ENCODE assay signal across 8 cellular contexts in the genomic region with DNA sequence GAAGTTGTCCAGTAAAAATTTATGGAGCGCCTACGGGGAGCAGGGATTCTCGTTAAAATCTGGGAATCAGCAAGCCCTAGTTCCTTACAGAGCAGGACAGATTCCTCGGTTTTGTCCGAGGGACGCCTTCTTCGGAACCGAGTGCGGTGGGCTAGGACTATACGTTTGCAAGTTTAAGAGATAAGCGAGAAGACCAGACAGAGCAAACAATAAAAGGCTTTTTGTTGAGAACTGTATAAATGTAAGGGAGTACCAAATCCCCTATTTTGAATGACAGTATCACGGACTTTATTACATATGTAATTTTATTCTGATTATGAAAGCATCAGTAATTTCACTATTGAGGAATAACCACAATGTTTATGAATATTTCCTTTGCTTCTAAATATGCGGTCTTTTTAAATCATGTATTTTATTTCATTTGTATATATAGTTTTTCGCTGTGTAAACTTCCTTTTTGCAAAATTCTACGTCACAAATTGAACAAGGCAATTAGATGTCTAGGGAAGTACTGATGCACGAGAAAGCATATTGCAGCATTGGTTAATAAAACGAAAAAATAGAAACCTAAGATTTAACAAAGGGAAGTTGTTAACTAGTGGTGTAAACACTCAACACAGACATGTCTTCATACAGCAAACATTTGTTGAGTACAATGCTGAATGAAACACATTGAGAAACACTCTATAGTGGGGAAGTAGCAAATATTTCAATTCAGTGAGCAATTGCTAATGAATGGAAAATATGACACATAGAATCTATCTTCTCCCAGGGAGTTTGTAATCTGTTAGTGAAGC. TPM values are rescaled to one million over a fixed set of nuclear protein-coding genes. Genes with fewer than 3 reads are reported as not detected.
A peak's percentile ranks its signal among the peaks of the same experiment; 100 is the strongest.
DNase-seq lines count a peak whose midpoint lies in the region; ATAC-seq lines count a peak whose summit lies in the region.

No MANE protein-coding gene starts in this region.

- H3K36me3 Mint-ChIP-seq in activated T-cell treated with anti-CD3 and anti-CD28 coated beads, Interleukin-2, amount 50 U/mL, for 24 hours (ENCODE audit: low read depth), result peaks cover 44% of the 10 kb centered on the region

- no peaks in the 10 kb centered on the region for H3K27me3 ChIP-seq in ectodermal cell (ENCODE audit: control insufficient read depth, insufficient read depth, low read length, poor library complexity, severe bottlenecking)
- H3K27me3 ChIP-seq in muscle layer of duodenum (ENCODE audit: low read depth, low read length), result no peaks in the 10 kb centered on the region

- H3K4me1 ChIP-seq in ectodermal cell (ENCODE audit: control insufficient read depth, insufficient read depth, low read length), result peaks cover 10% of the 10 kb centered on the region
- peaks cover 13 to 23% of the 10 kb centered on the region in 2 donors for H3K4me1 ChIP-seq in muscle layer of duodenum (ENCODE audit: control insufficient read depth in 1 of 2, insufficient read depth in 2 of 2, low read length in 2 of 2)

- no peak for ATAC-seq in GM21825 (IDR thresholded peaks at IDR 0.05; ENCODE audit: unreplicated experiment)

- H3K4me3 ChIP-seq in ectodermal cell (ENCODE audit: insufficient read depth, low read depth, low read length), result peak overlapping the region; percentile 98
- peak overlapping the region; percentile 65 to 81 for H3K4me3 ChIP-seq in muscle layer of duodenum (ENCODE audit: low read depth in 1 of 2, low read length in 2 of 2)

- H3K9me3 ChIP-seq in ectodermal cell (ENCODE audit: control insufficient read depth, low read length), result no peaks in the 10 kb centered on the region
- H3K9me3 ChIP-seq in muscle layer of duodenum (ENCODE audit: control insufficient read depth in 1 of 2, low read length in 2 of 2), result no peaks in the 10 kb centered on the region

- H3K27ac Mint-ChIP-seq in activated T-cell treated with anti-CD3 and anti-CD28 coated beads, Interleukin-2, amount 50 U/mL, for 24 hours, result peak overlapping the region; percentile 95

- H3K27me3 Mint-ChIP-seq in activated T-cell treated with anti-CD3 and anti-CD28 coated beads, Interleukin-2, amount 50 U/mL, for 24 hours, result peaks cover 3% of the 10 kb centered on the region

- peaks cover 8% of the 10 kb centered on the region for H3K36me3 ChIP-seq in ectodermal cell (ENCODE audit: control insufficient read depth, insufficient read depth, low read length)
- peaks cover 0 to 18% of the 10 kb centered on the region in 2 donors for H3K36me3 ChIP-seq in muscle layer of duodenum (ENCODE audit: control insufficient read depth in 1 of 2, insufficient read depth in 2 of 2, low read length in 2 of 2)

- H3K4me1 Mint-ChIP-seq in activated T-cell treated with anti-CD3 and anti-CD28 coated beads, Interleukin-2, amount 50 U/mL, for 24 hours (ENCODE audit: low read depth), result peaks cover 51% of the 10 kb centered on the region

- H3K4me3 Mint-ChIP-seq in activated T-cell treated with anti-CD3 and anti-CD28 coated beads, Interleukin-2, amount 50 U/mL, for 24 hours, result peak overlapping the region; percentile 89

- no peaks in the 10 kb centered on the region for H3K9me3 Mint-ChIP-seq in activated T-cell treated with anti-CD3 and anti-CD28 coated beads, Interleukin-2, amount 50 U/mL, for 24 hours

- 12 to 28% methylated on average over 13 to 15 of the region's 17 CpGs for whole genome bisulfite sequencing in ectodermal cell, 2 experiments

- H3K27ac ChIP-seq in ectodermal cell (ENCODE audit: insufficient read depth, low read depth, low read length, poor library complexity, severe bottlenecking) (peak overlapping the region; percentile 86), muscle layer of duodenum (ENCODE audit: low read length) (peak overlapping the region; percentile 100)

- DNase-seq in activated T-cell treated with anti-CD3 and anti-CD28 coated beads, Interleukin-2, amount 50 U/mL, for 24 hours, result no peak
- no peak for DNase-seq in activated T-cell treated with anti-CD3 and anti-CD28 coated beads, Interleukin-2, amount 50 U/mL, for 48 hours
- DNase-seq in OCI-M1 (lab: John Stamatoyannopoulos, UW), result peak; percentile 72
- DNase-seq in COR-L47 (lab: John Stamatoyannopoulos, UW), result no peak
- no peak for DNase-seq in NCI-H82 treated with DMSO at 0.1 percent for 48 hours (lab: John Stamatoyannopoulos, UW; ENCODE audit: unreplicated experiment)

RNA-seq across cellular contexts. Expression of a gene that starts 1.2 kb away (rescaled TPM):
- polyA plus RNA-seq in ectodermal cell (2013, experiment 1 of 4), result 173 TPM
- polyA plus RNA-seq in ectodermal cell (2013, experiment 2 of 4), result 208 TPM
- 166 TPM for polyA plus RNA-seq in ectodermal cell (2013, experiment 3 of 4)
- 189 TPM for polyA plus RNA-seq in ectodermal cell (2013, experiment 4 of 4)
